Comparison of ENCODE assay signal across 15 cellular contexts in genomic region chr1:62444701-62445100, GRCh38.
"Had no signal": no experiment of that assay in that cellular context is flagged by ENCODE, and none has a peak within 500 bp of the region (broad histone marks: within the 10 kb centered on the region; RNA-seq: fewer than 3 reads in every experiment).

No MANE protein-coding gene starts in this region.

- H3K4me3 ChIP-seq: body of pancreas, gastroesophageal sphincter, suprapubic skin had no signal

- ATAC-seq: body of pancreas; gastroesophageal sphincter; left lobe of liver; natural killer cell treated with Interleukin-12 subunit alpha and Interleukin-12 subunit beta and Interleukin-15 and Interleukin-18, amount 100 ng/mL, for 72 hours; stimulated activated naive CD8-positive, alpha-beta T cell treated with anti-CD3 and anti-CD28 coated beads, Interleukin-15, Interleukin-2, amounts not matched to agents 100 U/mL and 50 U/mL, for 24 hours had no signal

- H3K9me3 ChIP-seq: body of pancreas, gastroesophageal sphincter, suprapubic skin had no signal

- H3K27me3 Mint-ChIP-seq: activated CD4-positive, alpha-beta memory T cell treated with anti-CD3 and anti-CD28 coated beads, Interleukin-2, amount 10 ng/mL, durations not matched to agents 7 days and 5 days; activated naive CD4-positive, alpha-beta T cell treated with anti-CD3 and anti-CD28 coated beads, Interleukin-2, amount 10 ng/mL, durations not matched to agents 7 days and 5 days; natural killer cell treated with Interleukin-12 subunit alpha and Interleukin-12 subunit beta and Interleukin-15 and Interleukin-18, amount 100 ng/mL, for 72 hours; type B pancreatic cell had no signal

- DNase-seq: activated CD4-positive, alpha-beta memory T cell treated with anti-CD3 and anti-CD28 coated beads, Interleukin-2, amount 10 ng/mL, durations not matched to agents 7 days and 5 days; activated CD4-positive, alpha-beta T cell treated with anti-CD3 and anti-CD28 coated beads for 1 hour; activated naive CD4-positive, alpha-beta T cell treated with anti-CD3 and anti-CD28 coated beads, Interleukin-2, amount 10 ng/mL, durations not matched to agents 7 days and 5 days; body of pancreas; effector memory CD4-positive, alpha-beta T cell; islet precursor cell; stimulated activated CD4-positive, alpha-beta T cell treated with anti-CD3 and anti-CD28 coated beads, Interleukin-12 subunit alpha, Interleukin-12 subunit beta, amount 100 ng/mL, for 4 hours; stimulated activated naive CD8-positive, alpha-beta T cell treated with anti-CD3 and anti-CD28 coated beads, Interleukin-15, Interleukin-2, amounts not matched to agents 100 U/mL and 50 U/mL, for 24 hours; T-helper 2 cell had no signal

- H3K9me3 Mint-ChIP-seq: activated CD4-positive, alpha-beta memory T cell treated with anti-CD3 and anti-CD28 coated beads, Interleukin-2, amount 10 ng/mL, durations not matched to agents 7 days and 5 days; activated naive CD4-positive, alpha-beta T cell treated with anti-CD3 and anti-CD28 coated beads, Interleukin-2, amount 10 ng/mL, durations not matched to agents 7 days and 5 days; natural killer cell treated with Interleukin-12 subunit alpha and Interleukin-12 subunit beta and Interleukin-15 and Interleukin-18, amount 100 ng/mL, for 72 hours; type B pancreatic cell had no signal

- H3K4me3 Mint-ChIP-seq: activated CD4-positive, alpha-beta memory T cell treated with anti-CD3 and anti-CD28 coated beads, Interleukin-2, amount 10 ng/mL, durations not matched to agents 7 days and 5 days; activated naive CD4-positive, alpha-beta T cell treated with anti-CD3 and anti-CD28 coated beads, Interleukin-2, amount 10 ng/mL, durations not matched to agents 7 days and 5 days; natural killer cell treated with Interleukin-12 subunit alpha and Interleukin-12 subunit beta and Interleukin-15 and Interleukin-18, amount 100 ng/mL, for 72 hours; type B pancreatic cell had no signal

- H3K27ac Mint-ChIP-seq: activated CD4-positive, alpha-beta memory T cell treated with anti-CD3 and anti-CD28 coated beads, Interleukin-2, amount 10 ng/mL, durations not matched to agents 7 days and 5 days; activated naive CD4-positive, alpha-beta T cell treated with anti-CD3 and anti-CD28 coated beads, Interleukin-2, amount 10 ng/mL, durations not matched to agents 7 days and 5 days; natural killer cell treated with Interleukin-12 subunit alpha and Interleukin-12 subunit beta and Interleukin-15 and Interleukin-18, amount 100 ng/mL, for 72 hours; type B pancreatic cell had no signal

- H3K27ac ChIP-seq: body of pancreas, epithelial cell of prostate, gastroesophageal sphincter, suprapubic skin had no signal

- H3K27me3 ChIP-seq: body of pancreas, gastroesophageal sphincter, suprapubic skin had no signal
